ENCODE assay signal across 13 cellular contexts in the genomic region with DNA sequence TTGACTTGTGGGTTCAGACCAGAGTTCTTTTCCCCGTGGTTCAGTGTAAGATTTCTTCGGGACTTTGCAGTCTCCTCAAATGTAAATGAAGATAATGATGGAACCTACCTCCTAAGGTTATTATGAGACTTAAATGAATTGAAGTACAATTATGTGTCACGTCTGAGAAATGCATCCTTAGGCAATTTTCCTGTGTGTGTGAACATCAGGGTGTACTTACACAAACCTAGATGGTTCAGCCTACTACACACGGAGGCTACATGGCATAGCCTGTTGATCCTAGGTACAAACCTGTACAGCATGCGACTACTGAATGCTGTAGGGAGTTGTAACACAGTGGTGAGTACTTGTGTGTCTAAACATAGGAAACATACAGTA. TPM values are rescaled to one million over a fixed set of nuclear protein-coding genes. Genes with fewer than 3 reads are reported as not detected.
A peak's percentile ranks its signal among the peaks of the same experiment; 100 is the strongest.
DNase-seq lines count a peak whose midpoint lies in the region; ATAC-seq and TF ChIP-seq lines count a peak whose summit lies in the region.
"Had no signal": no experiment of that assay in that cellular context is flagged by ENCODE, and none has a peak within 500 bp of the region (broad histone marks: within the 10 kb centered on the region; RNA-seq: fewer than 3 reads in every experiment).

No MANE protein-coding gene starts in this region.

- no peaks in the 10 kb centered on the region for H3K36me3 ChIP-seq in right atrium auricular region
- H3K36me3 ChIP-seq in osteoblast (ENCODE audit: insufficient read depth, low read length), result no peaks in the 10 kb centered on the region
- H3K36me3 ChIP-seq in OCI-LY7 (ENCODE audit: insufficient read depth, low read length), result no peaks in the 10 kb centered on the region

- intact Hi-C loops in left ventricle myocardium superior (cut with micrococcal nuclease) (no loop called here), head of caudate nucleus (cut with DNase I) (no loop called here), OCI-LY7 (cut with micrococcal nuclease; ENCODE audit: unreplicated experiment) (no loop called here)

- no peaks in the 10 kb centered on the region for H3K36me3 Mint-ChIP-seq in glutamatergic neuron (ENCODE audit: unreplicated experiment)

- H3K4me3 ChIP-seq in right atrium auricular region (no peak overlapping the region), osteoblast (ENCODE audit: insufficient read depth, low read length) (no peak overlapping the region), OCI-LY7 (ENCODE audit: low read depth, low read length, poor library complexity, severe bottlenecking) (no peak overlapping the region)

- peak overlapping the region; percentile 77 for H3K4me2 ChIP-seq in osteoblast (ENCODE audit: insufficient read depth, low read length)
- H3K4me2 ChIP-seq in OCI-LY7 (ENCODE audit: low read length), result no peak overlapping the region

- peak overlapping the region; percentile 74 to 82 for H3K27ac ChIP-seq in right atrium auricular region
- no peak overlapping the region for H3K27ac ChIP-seq in osteoblast (ENCODE audit: low read depth, low read length)
- no peak overlapping the region for H3K27ac ChIP-seq in OCI-LY7 (ENCODE audit: low read depth, low read length, poor library complexity, severe bottlenecking)

- H3K27me3 Mint-ChIP-seq in glutamatergic neuron (ENCODE audit: unreplicated experiment), result peaks cover 20% of the 10 kb centered on the region

- H3K4me1 Mint-ChIP-seq in glutamatergic neuron (ENCODE audit: low read depth, unreplicated experiment), result no peaks in the 10 kb centered on the region

- H4K20me1 ChIP-seq in osteoblast (ENCODE audit: insufficient read depth, low read length), result no peaks in the 10 kb centered on the region
- no peaks in the 10 kb centered on the region for H4K20me1 ChIP-seq in OCI-LY7 (ENCODE audit: insufficient read depth, low read length)

- BruUV-seq in OCI-LY7 (replicated peaks; lab: Mats Ljungman, UMichigan), result no TSS peak

- ATAC-seq in left ventricle myocardium superior, result no peak
- no peak for ATAC-seq in GM18867 (IDR thresholded peaks at IDR 0.05; ENCODE audit: unreplicated experiment)
- ATAC-seq in HG03139 (IDR thresholded peaks at IDR 0.05; ENCODE audit: unreplicated experiment), result no peak

- H3K27ac Mint-ChIP-seq in glutamatergic neuron (ENCODE audit: unreplicated experiment), result no peak overlapping the region

- peak overlapping the region; percentile 72 for H3K4me3 Mint-ChIP-seq in glutamatergic neuron (ENCODE audit: unreplicated experiment)

- no peaks in the 10 kb centered on the region for H3K9me3 ChIP-seq in right atrium auricular region
- no peaks in the 10 kb centered on the region for H3K9me3 ChIP-seq in osteoblast (ENCODE audit: low read depth, low read length)
- peaks cover 2% of the 10 kb centered on the region; the same call in 1 of the 2 replicates for H3K9me3 ChIP-seq in OCI-LY7 (ENCODE audit: low read length)
- H3K9me3 ChIP-seq: Caco-2 had no signal

- H3K79me2 ChIP-seq in osteoblast (ENCODE audit: insufficient read depth, low read length) (peaks cover 5% of the 10 kb centered on the region), OCI-LY7 (ENCODE audit: insufficient read depth, low read depth, low read length) (no peaks in the 10 kb centered on the region)

- H2AFZ ChIP-seq in osteoblast (ENCODE audit: low read length) (no peak overlapping the region), OCI-LY7 (ENCODE audit: low read length) (no peak overlapping the region)

- H3K9me3 Mint-ChIP-seq in glutamatergic neuron (ENCODE audit: unreplicated experiment), result peaks cover 6% of the 10 kb centered on the region

- TF ChIP-seq CTCF in right atrium auricular region (IDR thresholded peaks at IDR 0.05) (no peak), glutamatergic neuron (IDR thresholded peaks at IDR 0.05; ENCODE audit: partially characterized antibody, unreplicated experiment) (no peak), osteoblast (IDR thresholded peaks at IDR 0.05; ENCODE audit: extremely low read depth, low read depth, low read length) (no peak), OCI-LY7 (conservative IDR thresholded peaks at IDR 0.05; ENCODE audit: low read length) (no peak)

- DNase-seq in right atrium auricular region (ENCODE audit: low spot score), result no peak
- no peak for DNase-seq in left ventricle myocardium superior
- no peak for DNase-seq in glutamatergic neuron
- DNase-seq in osteoblast (ENCODE audit: insufficient read length, low spot score, missing footprints), result no peak
- DNase-seq in head of caudate nucleus, result no peak
- DNase-seq in OCI-LY7 (ENCODE audit: low spot score), result no peak
- DNase-seq: Caco-2, GDM1, midbrain, NCI-H2171, T-helper 2 cell had no signal

- H3K27me3 ChIP-seq in right atrium auricular region (no peaks in the 10 kb centered on the region), osteoblast (ENCODE audit: insufficient read depth, low read length) (no peaks in the 10 kb centered on the region)

- CTCF ChIA-PET in OCI-LY7 (lab: Charles Lee; ENCODE audit: unreplicated experiment), result no interaction called here

- POLR2A ChIA-PET in OCI-LY7 (lab: Charles Lee), result interaction anchor here (1.0 kb wide), 1 partner anchor 12 kb away, joined by 3 read pairs; no protein-coding TSS in a partner anchor

- H3K4me1 ChIP-seq in right atrium auricular region, result peaks cover 0 to 38% of the 10 kb centered on the region in 2 donors
- H3K4me1 ChIP-seq in osteoblast (ENCODE audit: insufficient read depth, low read length), result peaks cover 22% of the 10 kb centered on the region
- H3K4me1 ChIP-seq in OCI-LY7 (ENCODE audit: insufficient read depth, low read length, poor library complexity, severe bottlenecking), result no peaks in the 10 kb centered on the region

- H3K9me2 ChIP-seq in OCI-LY7 (ENCODE audit: insufficient read depth, low read length), result no peaks in the 10 kb centered on the region

RNA-seq across cellular contexts. Expression of gene FAM20A, which starts 1.1 kb away (rescaled TPM):
- total RNA-seq in right atrium auricular region, result 1 to 10 TPM; 2.5 to 4.4 TPM
- total RNA-seq in left ventricle myocardium superior, result 7.6 TPM
- total RNA-seq in glutamatergic neuron (ENCODE audit: unreplicated experiment), result 0.37 TPM
- total RNA-seq in osteoblast, result 63.3 and 72.2 TPM in 2 replicates
- not detected in 2 replicates for total RNA-seq in OCI-LY7 (2014; rRNA removed; shearing (Covaris generic))
- not detected in 2 replicates for total RNA-seq in OCI-LY7 (2022)

Comparison
In these comparisons a context has a peak if more than half of its experiments do, and no peak if none do; other contexts are left out.
1. H3K27ac ChIP-seq: peak in right atrium auricular region (2 of 2); none in osteoblast (single experiment) and OCI-LY7 (single experiment).